In genomic region chr1:46372440-46372839, GRCh38 we compare ENCODE assay signal across 19 cellular contexts. TPM values are rescaled to one million over a fixed set of nuclear protein-coding genes. Genes with fewer than 3 reads are reported as not detected.
A peak's percentile ranks its signal among the peaks of the same experiment; 100 is the strongest.
DNase-seq lines count a peak whose midpoint lies in the region; ATAC-seq and TF ChIP-seq lines count a peak whose summit lies in the region.
"Had no signal": no experiment of that assay in that cellular context is flagged by ENCODE, and none has a peak within 500 bp of the region (broad histone marks: within the 10 kb centered on the region; RNA-seq: fewer than 3 reads in every experiment).

No MANE protein-coding gene starts in this region.

- no peak overlapping the region for H3K4me3 Mint-ChIP-seq in Calu3 (ENCODE audit: low read depth, unreplicated experiment)
- H3K4me3 Mint-ChIP-seq: CD4-positive, CD25-positive, alpha-beta regulatory T cell had no signal

- H3K27ac Mint-ChIP-seq in Calu3 (ENCODE audit: unreplicated experiment) = peak overlapping the region; percentile 16
- H3K27ac Mint-ChIP-seq: CD4-positive, CD25-positive, alpha-beta regulatory T cell had no signal

- peaks cover 24% of the 10 kb centered on the region for H3K36me3 Mint-ChIP-seq in Calu3 (ENCODE audit: insufficient read depth, unreplicated experiment)

- DNase-seq in Calu3 = no peak
- no peak for DNase-seq in WERI-Rb-1
- DNase-seq in fibroblast of villous mesenchyme (ENCODE audit: low read depth) = peak; percentile 20
- DNase-seq in brain microvascular endothelial cell = no peak
- DNase-seq in NCI-H1417 (lab: John Stamatoyannopoulos, UW) = no peak
- DNase-seq: CD4-positive, CD25-positive, alpha-beta regulatory T cell; H7; NCI-H187 treated with DMSO at 0.1 percent for 48 hours; NCI-H345; NCI-H526 treated with DMSO at 0.1 percent for 48 hours; NK-92 treated with Interleukin-12 subunit alpha and Interleukin-12 subunit beta, amount 100 ng/mL, for 24 hours; OCI-M1; SHP77 treated with DMSO at 0.1 percent for 48 hours had no signal

- H3K9me3 Mint-ChIP-seq in Calu3 (ENCODE audit: low read depth, unreplicated experiment) = peaks cover 4% of the 10 kb centered on the region
- H3K9me3 Mint-ChIP-seq: CD4-positive, CD25-positive, alpha-beta regulatory T cell; IgD-negative memory B cell had no signal

- BruUV-seq in Calu3 (replicated peaks; lab: Mats Ljungman, UMichigan) = no TSS peak

- intact Hi-C loops in Calu3 (cut with micrococcal nuclease; ENCODE audit: unreplicated experiment) = no loop called here

- H3K4me3 ChIP-seq in WERI-Rb-1 (ENCODE audit: low read depth, low read length) (no peak overlapping the region), fibroblast of villous mesenchyme (ENCODE audit: low read depth, low read length) (no peak overlapping the region), neutrophil (ENCODE audit: low read depth in 1 of 2, low read length in 1 of 2) (no peak overlapping the region), brain microvascular endothelial cell (ENCODE audit: low read depth, low read length) (no peak overlapping the region)

- H3K27me3 Mint-ChIP-seq in Calu3 (ENCODE audit: unreplicated experiment) = no peaks in the 10 kb centered on the region
- H3K27me3 Mint-ChIP-seq: CD4-positive, CD25-positive, alpha-beta regulatory T cell; IgD-negative memory B cell had no signal

- CTCF ChIA-PET in Calu3 (lab: Charles Lee) = no interaction called here

- H3K4me1 Mint-ChIP-seq in Calu3 (ENCODE audit: low read depth, unreplicated experiment) = peaks cover 15% of the 10 kb centered on the region

- in situ Hi-C loops in brain microvascular endothelial cell (cut with HindIII; ENCODE audit: low pct_ligation_motif_present, low sequenced_read_pairs) = no loop called here

- H3K9me3 ChIP-seq in WERI-Rb-1 (ENCODE audit: severe bottlenecking) = no peaks in the 10 kb centered on the region
- H3K9me3 ChIP-seq in neutrophil = no peaks in the 10 kb centered on the region

- peaks cover 50 to 57% of the 10 kb centered on the region in 2 experiments for H3K4me1 ChIP-seq in neutrophil (ENCODE audit: control insufficient read depth in 1 of 2, insufficient read depth in 1 of 2, low read depth in 1 of 2, low read length in 1 of 2)

- H3K27me3 ChIP-seq in WERI-Rb-1 (ENCODE audit: insufficient read depth, low read depth, severe bottlenecking) (no peaks in the 10 kb centered on the region), neutrophil (no peaks in the 10 kb centered on the region), brain microvascular endothelial cell (replicated peaks) (no peaks in the 10 kb centered on the region)

- H3K36me3 ChIP-seq in WERI-Rb-1 (no peaks in the 10 kb centered on the region), neutrophil (no peaks in the 10 kb centered on the region), brain microvascular endothelial cell (replicated peaks) (peaks cover 3% of the 10 kb centered on the region)

- no peak for TF ChIP-seq CTCF in Calu3 (IDR thresholded peaks at IDR 0.05; ENCODE audit: unreplicated experiment)
- peak; percentile 9; the same call in 1 of the 2 replicates for TF ChIP-seq CTCF in WERI-Rb-1 (IDR thresholded peaks at IDR 0.05; ENCODE audit: low read depth, low read length)
- no peak for TF ChIP-seq CTCF in fibroblast of villous mesenchyme (IDR thresholded peaks at IDR 0.05; ENCODE audit: insufficient read depth, low read depth, low read length)
- TF ChIP-seq CTCF in neutrophil (IDR thresholded peaks at IDR 0.05) = no peak
- TF ChIP-seq CTCF in brain microvascular endothelial cell (IDR thresholded peaks at IDR 0.05; ENCODE audit: low read depth, low read length, missing control alignments) = no peak

- no peak for ATAC-seq in HG03196 (IDR thresholded peaks at IDR 0.05; ENCODE audit: unreplicated experiment)
- ATAC-seq in HG02763 (IDR thresholded peaks at IDR 0.05; ENCODE audit: unreplicated experiment) = no peak

- H3K27ac ChIP-seq in WERI-Rb-1 (no peak overlapping the region), neutrophil (peak overlapping the region; percentile 89), brain microvascular endothelial cell (no peak overlapping the region)

RNA-seq across cellular contexts. Expression of gene FAAH, which starts 21.7 kb away (rescaled TPM):
- total RNA-seq in Calu3 (2022) = 31.4 and 34.2 TPM in 2 replicates
- 0.64 and 0.86 TPM in 2 replicates for total RNA-seq in fibroblast of villous mesenchyme
- total RNA-seq: LHCN-M2, RPMI7951 had no signal

RNA-seq across cellular contexts. Expression of gene NSUN4, which starts 31.8 kb away (rescaled TPM):
- total RNA-seq in Calu3 (2022) = 38.7 and 42.5 TPM in 2 replicates
- 11.9 and 22.9 TPM in 2 replicates for total RNA-seq in fibroblast of villous mesenchyme

Comparison
In these comparisons a context has a peak if more than half of its experiments do, and no peak if none do; other contexts are left out.
1. RNA of gene FAAH, which starts 21.7 kb away (total RNA-seq): 31.4 to 34.2 TPM in Calu3; 0.64 to 0.86 TPM in fibroblast of villous mesenchyme; every median in the first group is over 10 times any median in the second.